Comparison of ENCODE assay signal across 27 cellular contexts in the genomic region with DNA sequence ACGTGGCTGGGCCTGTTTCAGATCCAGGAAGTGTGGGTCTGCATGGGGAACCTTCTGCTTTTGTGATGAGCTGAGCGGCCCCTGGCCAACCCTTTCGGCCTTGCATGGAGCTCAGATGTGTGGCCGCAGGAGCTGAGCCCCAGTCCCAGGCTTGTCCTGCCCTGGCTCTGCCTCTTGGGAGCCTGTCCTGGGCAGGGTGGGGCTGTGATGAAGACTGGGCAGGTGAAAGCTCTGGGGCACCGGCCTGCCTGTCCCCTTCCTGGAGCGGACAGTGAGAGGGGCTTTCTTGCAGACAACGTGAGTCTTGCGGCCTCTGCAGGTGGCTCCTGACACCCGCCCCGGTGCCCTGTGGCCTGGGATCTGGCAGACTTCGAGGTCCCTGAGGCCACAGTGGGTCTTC.
"Had no signal": no experiment of that assay in that cellular context is flagged by ENCODE, and none has a peak within 500 bp of the region (broad histone marks: within the 10 kb centered on the region; RNA-seq: fewer than 3 reads in every experiment).

No MANE protein-coding gene starts in this region.

- ATAC-seq: activated T-cell treated with anti-CD3 and anti-CD28 coated beads, Interleukin-2, amount 50 U/mL, for 72 hours; gastroesophageal sphincter; heart right ventricle; T-helper 17 cell; WTC11 had no signal

- H3K4me1 ChIP-seq: esophagus squamous epithelium, gastroesophageal sphincter, heart right ventricle had no signal

- H3K4me2 ChIP-seq: hepatocyte had no signal

- H3K27me3 ChIP-seq: brain microvascular endothelial cell, dorsolateral prefrontal cortex, hepatocyte had no signal

- H3K36me3 ChIP-seq: brain microvascular endothelial cell, esophagus squamous epithelium, gastroesophageal sphincter, heart right ventricle had no signal

- H3K4me3 ChIP-seq: coronary artery, dorsolateral prefrontal cortex, esophagus squamous epithelium, gastroesophageal sphincter, heart right ventricle, hepatocyte had no signal

- H2AFZ ChIP-seq: hepatocyte had no signal

- FAIRE-seq: astrocyte, bronchial epithelial cell had no signal

- H3K27ac ChIP-seq: brain microvascular endothelial cell, coronary artery, esophagus squamous epithelium, gastroesophageal sphincter, heart right ventricle, hepatocyte had no signal

- H3K9me3 ChIP-seq: esophagus squamous epithelium, gastroesophageal sphincter, heart right ventricle had no signal

- DNase-seq: activated CD4-positive, alpha-beta memory T cell treated with anti-CD3 and anti-CD28 coated beads, Interleukin-2, amount 10 ng/mL, durations not matched to agents 7 days and 5 days; activated CD4-positive, alpha-beta T cell treated with anti-CD3 and anti-CD28 coated beads for 1 hour; activated CD4-positive, alpha-beta T cell treated with anti-CD3 and anti-CD28 coated beads for 4 hours; activated CD4-positive, alpha-beta T cell treated with anti-CD3 and anti-CD28 coated beads, Interleukin-2, amount 10 ng/mL, durations not matched to agents 7 days and 5 days; activated CD4-positive, alpha-beta T cell treated with anti-CD3 and anti-CD28 coated beads, Interleukin-2, amount 50 U/mL, for 4 hours; activated CD8-positive, alpha-beta memory T cell treated with anti-CD3 and anti-CD28 coated beads, Interleukin-2, amount 50 U/mL, for 48 hours; activated effector memory CD4-positive, alpha-beta T cell treated with Interleukin-2 at 50 U/mL for 16 hours; activated gamma-delta T cell treated with Interleukin-2 at 50 U/mL for 16 hours; activated naive CD4-positive, alpha-beta T cell treated with anti-CD3 and anti-CD28 coated beads, Interleukin-2, amount 50 U/mL, for 16 hours; activated naive CD4-positive, alpha-beta T cell treated with Interleukin-2 at 50 U/mL for 16 hours; activated T-cell treated with anti-CD3 and anti-CD28 coated beads for 4 hours; activated T-cell treated with anti-CD3 and anti-CD28 coated beads, Interleukin-2, amount 50 U/mL, for 24 hours; activated T-cell treated with anti-CD3 and anti-CD28 coated beads, Interleukin-2, amount 50 U/mL, for 72 hours; amniotic stem cell; brain microvascular endothelial cell; effector memory CD4-positive, alpha-beta T cell; esophagus squamous epithelium; foreskin melanocyte; heart right ventricle; T-helper 17 cell had no signal
